8 cellular contexts compared by ENCODE assay signal in the genomic region with DNA sequence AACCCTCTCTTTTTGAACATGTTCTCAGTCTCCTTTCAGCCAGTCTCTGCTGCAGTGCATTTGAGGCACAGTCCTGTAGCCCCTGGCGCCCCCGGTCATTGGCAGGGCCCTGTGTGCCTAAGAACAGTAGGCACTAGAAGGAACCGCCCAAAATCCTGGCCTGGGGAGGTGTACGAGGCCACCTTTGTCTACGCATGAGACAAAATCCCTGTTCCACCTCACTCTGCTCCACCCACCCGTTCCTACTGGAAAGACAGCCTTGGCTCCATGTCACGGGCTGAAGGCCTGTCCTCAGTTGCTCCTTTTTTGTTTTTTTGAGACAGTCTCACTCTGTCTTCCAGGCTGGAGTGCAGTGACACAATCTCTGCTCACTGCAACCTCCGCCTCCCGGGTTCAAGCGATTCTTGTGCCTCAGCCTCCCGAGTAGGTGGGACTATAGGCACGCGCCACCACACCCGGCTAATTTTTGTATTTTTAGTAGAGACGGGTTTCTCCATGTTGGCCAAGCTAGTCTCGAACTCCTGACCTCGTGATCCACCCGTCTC. TPM values are rescaled to one million over a fixed set of nuclear protein-coding genes. Genes with fewer than 3 reads are reported as not detected.
DNase-seq lines count a peak whose midpoint lies in the region; ATAC-seq and TF ChIP-seq lines count a peak whose summit lies in the region.
"Not testable (repeated sequence)": the region's sequence is repeated elsewhere in the genome, so short reads cannot be mapped to it uniquely, and the experiment has no call there.
"Had no signal": no experiment of that assay in that cellular context is flagged by ENCODE, and none has a peak within 500 bp of the region (broad histone marks: within the 10 kb centered on the region; RNA-seq: fewer than 3 reads in every experiment).

No MANE protein-coding gene starts in this region.

- H3K4me1 Mint-ChIP-seq in activated CD8-positive, alpha-beta T cell treated with anti-CD3 and anti-CD28 coated beads, Interleukin-2, amount 10 ng/mL, durations not matched to agents 7 days and 5 days (ENCODE audit: low read depth): peaks cover 32% of the 10 kb centered on the region
- peaks cover 41% of the 10 kb centered on the region for H3K4me1 Mint-ChIP-seq in activated naive CD8-positive, alpha-beta T cell (ENCODE audit: low read depth)
- H3K4me1 Mint-ChIP-seq in nephron progenitor cell: peaks cover 12% of the 10 kb centered on the region

- H3K9me2 ChIP-seq in DOHH2 (replicated peaks; ENCODE audit: control insufficient read depth, low read length): not testable (repeated sequence)

- CTCF ChIA-PET in activated CD8-positive, alpha-beta T cell treated with anti-CD3 and anti-CD28 coated beads, Interleukin-2, amount 10 ng/mL, durations not matched to agents 7 days and 5 days (lab: Charles Lee): interaction anchor here (1.1 kb wide), 1 partner anchor 23 kb away, joined by 3 read pairs; a partner anchor contains a TSS

- H3K36me3 Mint-ChIP-seq in activated CD8-positive, alpha-beta T cell treated with anti-CD3 and anti-CD28 coated beads, Interleukin-2, amount 10 ng/mL, durations not matched to agents 7 days and 5 days (ENCODE audit: low read depth): peaks cover 47% of the 10 kb centered on the region
- H3K36me3 Mint-ChIP-seq in activated naive CD8-positive, alpha-beta T cell: not testable (repeated sequence)
- H3K36me3 Mint-ChIP-seq in nephron progenitor cell (ENCODE audit: low read depth): peaks cover 52% of the 10 kb centered on the region

- H3K79me2 ChIP-seq in DOHH2 (ENCODE audit: control insufficient read depth, low read length) (peaks cover 45% of the 10 kb centered on the region), OCI-LY3 (ENCODE audit: low read length) (peaks cover 27% of the 10 kb centered on the region)

- H4K20me1 ChIP-seq in DOHH2 (ENCODE audit: control insufficient read depth, insufficient read depth, low read depth, low read length); OCI-LY3 (ENCODE audit: insufficient read depth, low read length): not testable (repeated sequence)

- H3K9me3 Mint-ChIP-seq in activated CD8-positive, alpha-beta T cell treated with anti-CD3 and anti-CD28 coated beads, Interleukin-2, amount 10 ng/mL, durations not matched to agents 7 days and 5 days (ENCODE audit: insufficient read depth); activated naive CD8-positive, alpha-beta T cell (ENCODE audit: low read depth): not testable (repeated sequence)
- peaks cover 24% of the 10 kb centered on the region for H3K9me3 Mint-ChIP-seq in nephron progenitor cell

- H3K27me3 Mint-ChIP-seq in activated CD8-positive, alpha-beta T cell treated with anti-CD3 and anti-CD28 coated beads, Interleukin-2, amount 10 ng/mL, durations not matched to agents 7 days and 5 days (ENCODE audit: low read depth); activated naive CD8-positive, alpha-beta T cell; nephron progenitor cell (ENCODE audit: low read depth, poor library complexity): not testable (repeated sequence)

- H3K4me2 ChIP-seq in DOHH2 (ENCODE audit: low read length) (peak overlapping the region; percentile 28), OCI-LY3 (ENCODE audit: low read length) (peak overlapping the region; percentile 58)

- not testable (repeated sequence) for H3K27ac Mint-ChIP-seq in activated CD8-positive, alpha-beta T cell treated with anti-CD3 and anti-CD28 coated beads, Interleukin-2, amount 10 ng/mL, durations not matched to agents 7 days and 5 days; activated naive CD8-positive, alpha-beta T cell
- peak overlapping the region; percentile 90 for H3K27ac Mint-ChIP-seq in nephron progenitor cell

- peaks cover 45% of the 10 kb centered on the region for H3K4me1 ChIP-seq in DOHH2 (ENCODE audit: control insufficient read depth, low read length)
- H3K4me1 ChIP-seq in OCI-LY3 (ENCODE audit: low read length): peaks cover 57% of the 10 kb centered on the region

- peaks cover 17% of the 10 kb centered on the region for H3F3A ChIP-seq in DOHH2 (ENCODE audit: control insufficient read depth, insufficient read depth)

- not testable (repeated sequence) for H3K27me3 ChIP-seq in DOHH2 (ENCODE audit: control insufficient read depth, low read length); OCI-LY3 (ENCODE audit: low read depth, low read length)

- TF ChIP-seq CTCF in DOHH2 (IDR thresholded peaks at IDR 0.05; ENCODE audit: low read depth, low read length, poor library complexity, severe bottlenecking); OCI-LY3 (IDR thresholded peaks at IDR 0.05; ENCODE audit: low read depth, low read length); nephron progenitor cell (IDR thresholded peaks at IDR 0.05): not testable (repeated sequence)

- peaks cover 66% of the 10 kb centered on the region for H3K36me3 ChIP-seq in DOHH2 (ENCODE audit: control insufficient read depth, low read length)
- peaks cover 50% of the 10 kb centered on the region for H3K36me3 ChIP-seq in OCI-LY3 (replicated peaks; ENCODE audit: low read depth, low read length)

- DNase-seq in activated CD8-positive, alpha-beta T cell treated with anti-CD3 and anti-CD28 coated beads, Interleukin-2, amount 10 ng/mL, durations not matched to agents 7 days and 5 days: peak; percentile 20
- not testable (repeated sequence) for DNase-seq in nephron progenitor cell

- not testable (repeated sequence) for ATAC-seq in activated CD8-positive, alpha-beta T cell treated with anti-CD3 and anti-CD28 coated beads, Interleukin-2, amount 10 ng/mL, durations not matched to agents 7 days and 5 days

- peak overlapping the region; percentile 17; the same call in 1 of the 2 replicates for H3K27ac ChIP-seq in DOHH2 (ENCODE audit: low read depth, low read length)
- H3K27ac ChIP-seq in OCI-LY3 (ENCODE audit: low read length): peak overlapping the region; percentile 99

- POLR2A ChIA-PET in activated CD8-positive, alpha-beta T cell treated with anti-CD3 and anti-CD28 coated beads, Interleukin-2, amount 10 ng/mL, durations not matched to agents 7 days and 5 days (lab: Charles Lee): interaction anchor here (1.0 to 1.1 kb wide), 2 partner anchors 23 to 132 kb away, joined by 4 read pairs; a partner anchor contains a TSS

- H3K4me3 ChIP-seq in DOHH2 (ENCODE audit: low read length): not testable (repeated sequence)
- H3K4me3 ChIP-seq in OCI-LY3 (ENCODE audit: low read length): peak overlapping the region; percentile 44

- H3K9me3 ChIP-seq in DOHH2 (ENCODE audit: control insufficient read depth, insufficient read depth, low read length): not testable (repeated sequence)
- H3K9me3 ChIP-seq in OCI-LY3 (ENCODE audit: insufficient read depth, low read length): peaks cover 11% of the 10 kb centered on the region

- H2AFZ ChIP-seq in OCI-LY3 (ENCODE audit: low read depth, low read length): not testable (repeated sequence)

- H3K4me3 Mint-ChIP-seq in activated CD8-positive, alpha-beta T cell treated with anti-CD3 and anti-CD28 coated beads, Interleukin-2, amount 10 ng/mL, durations not matched to agents 7 days and 5 days; nephron progenitor cell: not testable (repeated sequence)
- peak overlapping the region; percentile 49 for H3K4me3 Mint-ChIP-seq in activated naive CD8-positive, alpha-beta T cell

- H3K9ac ChIP-seq in OCI-LY3 (ENCODE audit: low read length): peak overlapping the region; percentile 76

RNA-seq across cellular contexts. Expression of a gene that starts 6.2 kb away (rescaled TPM):
- 100 to 1,000 TPM; 163 to 165 TPM for total RNA-seq in activated CD8-positive, alpha-beta T cell treated with anti-CD3 and anti-CD28 coated beads, Interleukin-2, amount 10 ng/mL, durations not matched to agents 7 days and 5 days

RNA-seq across cellular contexts. Expression of a gene that starts 9.3 kb away (rescaled TPM):
- 10 to 100 TPM; 97.2 TPM for total RNA-seq in activated CD8-positive, alpha-beta T cell treated with anti-CD3 and anti-CD28 coated beads, Interleukin-2, amount 10 ng/mL, durations not matched to agents 7 days and 5 days

RNA-seq across cellular contexts. Expression of a gene that starts 22.4 kb away (rescaled TPM):
- total RNA-seq in activated CD8-positive, alpha-beta T cell treated with anti-CD3 and anti-CD28 coated beads, Interleukin-2, amount 10 ng/mL, durations not matched to agents 7 days and 5 days: 10 to 100 TPM; 38.6 to 43.5 TPM

RNA-seq across cellular contexts. Expression of a gene that starts 22.5 kb away (rescaled TPM):
- 10 to 100 TPM; 55.2 to 57.6 TPM for total RNA-seq in activated CD8-positive, alpha-beta T cell treated with anti-CD3 and anti-CD28 coated beads, Interleukin-2, amount 10 ng/mL, durations not matched to agents 7 days and 5 days

RNA-seq across cellular contexts. Expression of a gene that starts 33.8 kb away (rescaled TPM):
- total RNA-seq in activated CD8-positive, alpha-beta T cell treated with anti-CD3 and anti-CD28 coated beads, Interleukin-2, amount 10 ng/mL, durations not matched to agents 7 days and 5 days: not detected
- total RNA-seq: H9, HepG2, PC-9 had no signal
